33 cellular contexts compared by ENCODE assay signal in the genomic region with DNA sequence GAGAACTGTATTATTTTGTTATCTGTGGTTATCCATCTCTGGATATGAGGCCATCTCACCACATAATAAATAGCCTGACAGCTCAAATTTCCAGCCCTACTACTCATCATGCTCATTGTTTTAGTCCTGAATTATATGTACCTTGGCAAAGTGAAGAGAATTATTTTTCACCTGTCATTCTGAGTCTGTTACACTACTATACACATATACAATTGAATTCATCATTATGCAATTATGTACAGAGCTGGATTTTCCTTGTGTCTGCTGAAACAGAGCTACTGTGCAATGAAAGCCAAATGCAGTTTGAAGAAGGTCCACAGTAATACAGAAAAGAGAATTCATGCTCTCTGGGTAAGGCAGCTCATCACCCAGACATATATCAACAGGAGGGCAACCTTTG. TPM values are rescaled to one million over a fixed set of nuclear protein-coding genes. Genes with fewer than 3 reads are reported as not detected.
"Had no signal": no experiment of that assay in that cellular context is flagged by ENCODE, and none has a peak within 500 bp of the region (broad histone marks: within the 10 kb centered on the region; RNA-seq: fewer than 3 reads in every experiment).

No MANE protein-coding gene starts in this region.

- H3K9ac ChIP-seq: neural progenitor cell, parathyroid adenoma had no signal

- H3K9me3 ChIP-seq: left ventricle myocardium inferior, neutrophil, psoas muscle, stomach, testis, thyroid gland, transverse colon, upper lobe of left lung, vagina had no signal

- H3K9me3 Mint-ChIP-seq: mesothelial cell of epicardium, nephron progenitor cell had no signal

- FAIRE-seq: islet of Langerhans, kidney had no signal

- H3K79me2 ChIP-seq: parathyroid adenoma had no signal

- ATAC-seq: natural killer cell; psoas muscle; right cardiac atrium; sciatic nerve; stimulated activated naive B cell treated with anti-CD40 and anti-IgM and Interleukin-4, amounts not matched to agents 10 μg/mL and 1 μg/mL and 100 μg/mL, for 72 hours; stimulated activated naive CD8-positive, alpha-beta T cell treated with anti-CD3 and anti-CD28 coated beads, Interleukin-15, Interleukin-2, amounts not matched to agents 100 U/mL and 50 U/mL, for 24 hours had no signal

- H3K4me1 ChIP-seq: left ventricle myocardium inferior, neural progenitor cell, psoas muscle, stomach, testis, thyroid gland, transverse colon, upper lobe of left lung, vagina had no signal

- H3K4me2 ChIP-seq: neural progenitor cell had no signal

- H3K4me3 Mint-ChIP-seq: immature natural killer cell; mesothelial cell of epicardium; naive B cell; natural killer cell; nephron progenitor cell; neural progenitor cell; stimulated activated naive B cell treated with anti-CD40 and anti-IgM and Interleukin-4, amounts not matched to agents 10 μg/mL and 1 μg/mL and 100 μg/mL, for 72 hours had no signal

- H3K27me3 ChIP-seq: neural progenitor cell, testis, thyroid gland, transverse colon, upper lobe of left lung, vagina had no signal

- DNase-seq: immature natural killer cell; kidney; left ventricle myocardium inferior; mesendoderm; naive B cell; natural killer cell; nephron progenitor cell; occipital lobe; psoas muscle; retina; right cardiac atrium; stimulated activated CD4-positive, alpha-beta T cell treated with anti-CD3 and anti-CD28 coated beads, Interleukin-12 subunit alpha, Interleukin-12 subunit beta, amount 100 ng/mL, for 4 hours; stimulated activated CD4-positive, alpha-beta T cell treated with anti-CD3 and anti-CD28 coated beads, Interleukin-15, amount 100 ng/mL, for 24 hours; stimulated activated CD4-positive, alpha-beta T cell treated with anti-CD3 and anti-CD28 coated beads, Interleukin-2, amount 100 ng/mL, for 24 hours; stimulated activated CD4-positive, alpha-beta T cell treated with anti-CD3 and anti-CD28 coated beads, Interleukin-4, amount 100 ng/mL, for 1 hour; stimulated activated naive B cell treated with anti-CD40 and anti-IgM and Interleukin-4, amounts not matched to agents 10 μg/mL and 1 μg/mL and 100 μg/mL, for 72 hours; stimulated activated naive CD8-positive, alpha-beta T cell treated with anti-CD3 and anti-CD28 coated beads, Interleukin-15, Interleukin-2, amounts not matched to agents 100 U/mL and 50 U/mL, for 24 hours; stomach; testis; thyroid gland; transverse colon; upper lobe of left lung had no signal

- H3K27ac ChIP-seq: left ventricle myocardium inferior, neural progenitor cell, neutrophil, parathyroid adenoma, psoas muscle, skin epidermis, stomach, testis, thyroid gland, transverse colon, upper lobe of left lung, vagina had no signal

- H3K4me3 ChIP-seq: left ventricle myocardium inferior, lung, neural progenitor cell, psoas muscle, skin epidermis, stomach, testis, thyroid gland, transverse colon, upper lobe of left lung, vagina had no signal

- H3K4me1 Mint-ChIP-seq: immature natural killer cell, naive B cell, nephron progenitor cell, neural progenitor cell had no signal

- H3K36me3 Mint-ChIP-seq: mesothelial cell of epicardium, naive B cell, natural killer cell, neural progenitor cell had no signal

- H2AFZ ChIP-seq: neural progenitor cell, parathyroid adenoma had no signal

- H3K36me3 ChIP-seq: left ventricle myocardium inferior, neural progenitor cell, neutrophil, stomach, thyroid gland, transverse colon, upper lobe of left lung, vagina had no signal

- H3K27ac Mint-ChIP-seq: mesothelial cell of epicardium; natural killer cell; nephron progenitor cell; neural progenitor cell; stimulated activated naive B cell treated with anti-CD40 and anti-IgM and Interleukin-4, amounts not matched to agents 10 μg/mL and 1 μg/mL and 100 μg/mL, for 72 hours had no signal

RNA-seq across cellular contexts. Expression of a gene that starts 28.5 kb away (rescaled TPM):
- total RNA-seq: lower leg skin, mesothelial cell of epicardium, mononuclear cell, transverse colon, vagina had no signal
